28 cellular contexts compared by ENCODE assay signal in genomic region chr15:69908518-69909420, GRCh38.
DNase-seq lines count a peak whose midpoint lies in the region; FAIRE-seq and TF ChIP-seq lines count a peak whose summit lies in the region.
"Had no signal": no experiment of that assay in that cellular context is flagged by ENCODE, and none has a peak within 500 bp of the region (broad histone marks: within the 10 kb centered on the region; RNA-seq: fewer than 3 reads in every experiment).

No MANE protein-coding gene starts in this region.

- H4K20me1 ChIP-seq in Karpas-422 (ENCODE audit: insufficient read depth, low read depth, low read length) = no peaks in the 10 kb centered on the region

- no peak overlapping the region for H3K4me2 ChIP-seq in Karpas-422 (ENCODE audit: low read depth, low read length, poor library complexity, severe bottlenecking)

- POLR2A ChIA-PET in activated CD4-positive, alpha-beta memory T cell treated with anti-CD3 and anti-CD28 coated beads, Interleukin-2, amount 10 ng/mL, durations not matched to agents 7 days and 5 days (lab: Charles Lee) = no interaction called here

- TF ChIP-seq POLR2A in H54 (IDR thresholded peaks at IDR 0.05; ENCODE audit: low read depth, low read length) = no peak

- no peak overlapping the region for H3K4me3 Mint-ChIP-seq in activated CD4-positive, alpha-beta memory T cell treated with anti-CD3 and anti-CD28 coated beads, Interleukin-2, amount 10 ng/mL, durations not matched to agents 7 days and 5 days
- H3K4me3 Mint-ChIP-seq: activated T-helper 17 cell treated with anti-CD3 and anti-CD28 coated beads, Interleukin-2, amount 50 U/mL, for 72 hours; nephron; stimulated activated memory B cell treated with anti-CD40 and anti-IgM and Interleukin-4, amounts not matched to agents 10 μg/mL and 1 μg/mL and 100 μg/mL, for 72 hours had no signal

- H3K27me3 ChIP-seq in Karpas-422 (ENCODE audit: low read length) = no peaks in the 10 kb centered on the region
- H3K27me3 ChIP-seq: upper lobe of left lung had no signal

- no peaks in the 10 kb centered on the region for H3K9me2 ChIP-seq in Karpas-422 (replicated peaks; ENCODE audit: insufficient read depth, low read length)

- no peaks in the 10 kb centered on the region for H3K9me3 ChIP-seq in Karpas-422 (ENCODE audit: low read length)
- H3K9me3 ChIP-seq: Caco-2, gastroesophageal sphincter, upper lobe of left lung had no signal

- H3K9ac ChIP-seq in Karpas-422 (ENCODE audit: low read length) = no peak overlapping the region

- H3K27me3 Mint-ChIP-seq in activated CD4-positive, alpha-beta memory T cell treated with anti-CD3 and anti-CD28 coated beads, Interleukin-2, amount 10 ng/mL, durations not matched to agents 7 days and 5 days = peaks cover 5% of the 10 kb centered on the region
- H3K27me3 Mint-ChIP-seq: activated T-helper 17 cell treated with anti-CD3 and anti-CD28 coated beads, Interleukin-2, amount 50 U/mL, for 72 hours; stimulated activated memory B cell treated with anti-CD40 and anti-IgM and Interleukin-4, amounts not matched to agents 10 μg/mL and 1 μg/mL and 100 μg/mL, for 72 hours had no signal

- FAIRE-seq in H54 (lab: Jason Lieb, UNC) = no peak

- H3K27ac ChIP-seq in Karpas-422 (ENCODE audit: low read length) = no peak overlapping the region
- H3K27ac ChIP-seq: brain microvascular endothelial cell, C4-2B, dorsolateral prefrontal cortex, gastroesophageal sphincter, upper lobe of left lung had no signal

- no peaks in the 10 kb centered on the region for H3K9me3 Mint-ChIP-seq in activated CD4-positive, alpha-beta memory T cell treated with anti-CD3 and anti-CD28 coated beads, Interleukin-2, amount 10 ng/mL, durations not matched to agents 7 days and 5 days
- H3K9me3 Mint-ChIP-seq: activated T-helper 17 cell treated with anti-CD3 and anti-CD28 coated beads, Interleukin-2, amount 50 U/mL, for 72 hours; nephron; stimulated activated memory B cell treated with anti-CD40 and anti-IgM and Interleukin-4, amounts not matched to agents 10 μg/mL and 1 μg/mL and 100 μg/mL, for 72 hours had no signal

- no peak overlapping the region for H3K4me3 ChIP-seq in Karpas-422 (ENCODE audit: low read length)
- H3K4me3 ChIP-seq: dorsolateral prefrontal cortex, gastroesophageal sphincter, upper lobe of left lung had no signal

- CTCF ChIA-PET in activated CD4-positive, alpha-beta memory T cell treated with anti-CD3 and anti-CD28 coated beads, Interleukin-2, amount 10 ng/mL, durations not matched to agents 7 days and 5 days (lab: Charles Lee) = no interaction called here

- no peaks in the 10 kb centered on the region for H3K4me1 Mint-ChIP-seq in activated CD4-positive, alpha-beta memory T cell treated with anti-CD3 and anti-CD28 coated beads, Interleukin-2, amount 10 ng/mL, durations not matched to agents 7 days and 5 days
- H3K4me1 Mint-ChIP-seq: activated T-helper 17 cell treated with anti-CD3 and anti-CD28 coated beads, Interleukin-2, amount 50 U/mL, for 72 hours; stimulated activated memory B cell treated with anti-CD40 and anti-IgM and Interleukin-4, amounts not matched to agents 10 μg/mL and 1 μg/mL and 100 μg/mL, for 72 hours had no signal

- H3K27ac Mint-ChIP-seq in activated CD4-positive, alpha-beta memory T cell treated with anti-CD3 and anti-CD28 coated beads, Interleukin-2, amount 10 ng/mL, durations not matched to agents 7 days and 5 days = no peak overlapping the region
- H3K27ac Mint-ChIP-seq: activated T-helper 17 cell treated with anti-CD3 and anti-CD28 coated beads, Interleukin-2, amount 50 U/mL, for 72 hours; nephron; stimulated activated memory B cell treated with anti-CD40 and anti-IgM and Interleukin-4, amounts not matched to agents 10 μg/mL and 1 μg/mL and 100 μg/mL, for 72 hours had no signal

- peaks cover 53% of the 10 kb centered on the region for H3K4me1 ChIP-seq in Karpas-422 (ENCODE audit: low read length)
- H3K4me1 ChIP-seq: Caco-2, gastroesophageal sphincter, upper lobe of left lung had no signal

- H3K79me2 ChIP-seq in Karpas-422 (ENCODE audit: low read length) = no peaks in the 10 kb centered on the region

- in situ Hi-C loops in SK-MEL-5 (cut with HindIII; ENCODE audit: low pct_unique_long_range_greater_than_20kb, low sequenced_read_pairs) = no loop called here

- H3K36me3 Mint-ChIP-seq in activated CD4-positive, alpha-beta memory T cell treated with anti-CD3 and anti-CD28 coated beads, Interleukin-2, amount 10 ng/mL, durations not matched to agents 7 days and 5 days (ENCODE audit: low read depth) = no peaks in the 10 kb centered on the region
- H3K36me3 Mint-ChIP-seq: stimulated activated memory B cell treated with anti-CD40 and anti-IgM and Interleukin-4, amounts not matched to agents 10 μg/mL and 1 μg/mL and 100 μg/mL, for 72 hours had no signal

- H3K36me3 ChIP-seq in Karpas-422 (ENCODE audit: insufficient read depth, low read length) = no peaks in the 10 kb centered on the region
- H3K36me3 ChIP-seq: brain microvascular endothelial cell, gastroesophageal sphincter, upper lobe of left lung had no signal

- DNase-seq in H54 (ENCODE audit: insufficient read length, low spot score) (peak; percentile 35), NCI-H1048 (lab: John Stamatoyannopoulos, UW) (peak; percentile 14), SK-MEL-5 (ENCODE audit: low read depth, low spot score) (peak; percentile 47), left kidney (ENCODE audit: low read depth, low spot score) (peak; percentile 70), superior temporal gyrus (ENCODE audit: extremely low spot score) (no peak), foreskin melanocyte (no peak), Karpas-422 (no peak)
- no peak for DNase-seq in activated CD4-positive, alpha-beta memory T cell treated with anti-CD3 and anti-CD28 coated beads, Interleukin-2, amount 10 ng/mL, durations not matched to agents 7 days and 5 days
- DNase-seq: activated naive CD4-positive, alpha-beta T cell treated with anti-CD3 and anti-CD28 coated beads, Interleukin-2, amount 50 U/mL, for 16 hours; amygdala; brain microvascular endothelial cell; Caco-2; DMS53; dorsolateral prefrontal cortex; GF-D8; hippocampal formation; Kasumi-1; left colon; mammary epithelial cell; NCI-H1436 treated with DMSO at 0.1 percent for 48 hours; NCI-H524; T-helper 2 cell; upper lobe of left lung had no signal

- no peak overlapping the region for H2AFZ ChIP-seq in Karpas-422 (ENCODE audit: low read length)

Comparison
In these comparisons a context has a peak if more than half of its experiments do, and no peak if none do; other contexts are left out.
1. DNase-seq: peak in H54 (single experiment), NCI-H1048 (single experiment), SK-MEL-5 (single experiment) and left kidney (single experiment); none in activated CD4-positive, alpha-beta memory T cell treated with anti-CD3 and anti-CD28 coated beads, Interleukin-2, amount 10 ng/mL, durations not matched to agents 7 days and 5 days (single experiment), superior temporal gyrus (single experiment), foreskin melanocyte (single experiment) and Karpas-422 (single experiment).